In genomic region chr17:60160829-60161501, GRCh38 we compare ENCODE assay signal across 16 cellular contexts.
DNase-seq lines count a peak whose midpoint lies in the region; ATAC-seq and TF ChIP-seq lines count a peak whose summit lies in the region.
"Had no signal": no experiment of that assay in that cellular context is flagged by ENCODE, and none has a peak within 500 bp of the region (broad histone marks: within the 10 kb centered on the region; RNA-seq: fewer than 3 reads in every experiment).

No MANE protein-coding gene starts in this region.

- H3K9ac ChIP-seq in iPS-15b (ENCODE audit: low read depth, low read length) = no peak overlapping the region

- no peaks in the 10 kb centered on the region for H3K36me3 ChIP-seq in iPS-15b (ENCODE audit: control insufficient read depth, insufficient read depth, low read length)

- peaks cover 14% of the 10 kb centered on the region for H3K4me1 ChIP-seq in iPS-15b (ENCODE audit: control insufficient read depth, insufficient read depth, low read length)

- ATAC-seq in stimulated activated effector memory CD8-positive, alpha-beta T cell treated with anti-CD3 and anti-CD28 coated beads, Interleukin-12 subunit alpha, Interleukin-12 subunit beta, amount 100 ng/mL, for 72 hours = no peak
- ATAC-seq in GM19463 (IDR thresholded peaks at IDR 0.05; ENCODE audit: unreplicated experiment) (no peak), GM21786 (IDR thresholded peaks at IDR 0.05; ENCODE audit: unreplicated experiment) (no peak)
- ATAC-seq: stimulated activated naive CD8-positive, alpha-beta T cell treated with anti-CD3 and anti-CD28 coated beads, Interleukin-15, Interleukin-2, amounts not matched to agents 100 U/mL and 50 U/mL, for 24 hours had no signal

- peak; percentile 39 for DNase-seq in GM12865 (ENCODE audit: low read depth)
- peak; percentile 28 for DNase-seq in UCSD-AML1 (lab: John Stamatoyannopoulos, UW; ENCODE audit: unreplicated experiment)
- DNase-seq in stimulated activated effector memory CD8-positive, alpha-beta T cell treated with anti-CD3 and anti-CD28 coated beads, Interleukin-12 subunit alpha, Interleukin-12 subunit beta, amount 100 ng/mL, for 72 hours (ENCODE audit: low spot score in 2 of 2) = no peak
- DNase-seq in NOMO-1 (lab: John Stamatoyannopoulos, UW; ENCODE audit: unreplicated experiment in 2 of 2) = no peak
- no peak for DNase-seq in activated CD4-positive, CD25-positive, alpha-beta regulatory T cell treated with anti-CD3 and anti-CD28 coated beads, Interleukin-2, amount 50 U/mL, for 72 hours
- DNase-seq: activated effector memory CD4-positive, alpha-beta T cell treated with anti-CD3 and anti-CD28 coated beads, Interleukin-2, amount 50 U/mL, for 16 hours; DMS79; Kasumi-1; mammary epithelial cell; NCI-H1436; NCI-H446 treated with DMSO at 0.1 percent for 48 hours; stimulated activated naive CD8-positive, alpha-beta T cell treated with anti-CD3 and anti-CD28 coated beads, Interleukin-15, Interleukin-2, amounts not matched to agents 100 U/mL and 50 U/mL, for 24 hours had no signal

- peaks cover 22% of the 10 kb centered on the region for H3K4me1 Mint-ChIP-seq in stimulated activated effector memory CD8-positive, alpha-beta T cell treated with anti-CD3 and anti-CD28 coated beads, Interleukin-12 subunit alpha, Interleukin-12 subunit beta, amount 100 ng/mL, for 72 hours

- H3K27ac Mint-ChIP-seq in stimulated activated effector memory CD8-positive, alpha-beta T cell treated with anti-CD3 and anti-CD28 coated beads, Interleukin-12 subunit alpha, Interleukin-12 subunit beta, amount 100 ng/mL, for 72 hours = peak overlapping the region; percentile 10

- TF ChIP-seq CTCF in GM12865 (IDR thresholded peaks at IDR 0.05; ENCODE audit: insufficient read depth, low read depth, low read length, missing control alignments) = no peak

- H3K4me3 ChIP-seq in GM12865 (ENCODE audit: low read depth, low read length) (no peak overlapping the region), iPS-15b (ENCODE audit: low read depth, low read length) (peak overlapping the region; percentile 23)
- H3K4me3 ChIP-seq: skin epidermis had no signal

- H3K27me3 ChIP-seq in iPS-15b (ENCODE audit: control insufficient read depth, insufficient read depth, low read length) = peaks cover 5% of the 10 kb centered on the region

- no peaks in the 10 kb centered on the region for H3K9me3 Mint-ChIP-seq in stimulated activated effector memory CD8-positive, alpha-beta T cell treated with anti-CD3 and anti-CD28 coated beads, Interleukin-12 subunit alpha, Interleukin-12 subunit beta, amount 100 ng/mL, for 72 hours

- no peak overlapping the region for H3K4me3 Mint-ChIP-seq in stimulated activated effector memory CD8-positive, alpha-beta T cell treated with anti-CD3 and anti-CD28 coated beads, Interleukin-12 subunit alpha, Interleukin-12 subunit beta, amount 100 ng/mL, for 72 hours

- no peaks in the 10 kb centered on the region for H3K36me3 Mint-ChIP-seq in stimulated activated effector memory CD8-positive, alpha-beta T cell treated with anti-CD3 and anti-CD28 coated beads, Interleukin-12 subunit alpha, Interleukin-12 subunit beta, amount 100 ng/mL, for 72 hours

- no peaks in the 10 kb centered on the region for H3K9me3 ChIP-seq in iPS-15b (ENCODE audit: control insufficient read depth, insufficient read depth, low read length)

Comparison
In these comparisons a context has a peak if more than half of its experiments do, and no peak if none do; other contexts are left out.
1. DNase-seq: peak in GM12865 (single experiment) and UCSD-AML1 (single experiment); none in stimulated activated effector memory CD8-positive, alpha-beta T cell treated with anti-CD3 and anti-CD28 coated beads, Interleukin-12 subunit alpha, Interleukin-12 subunit beta, amount 100 ng/mL, for 72 hours (0 of 2), NOMO-1 (0 of 2) and activated CD4-positive, CD25-positive, alpha-beta regulatory T cell treated with anti-CD3 and anti-CD28 coated beads, Interleukin-2, amount 50 U/mL, for 72 hours (single experiment).